8 cellular contexts compared by ENCODE assay signal in the genomic region with DNA sequence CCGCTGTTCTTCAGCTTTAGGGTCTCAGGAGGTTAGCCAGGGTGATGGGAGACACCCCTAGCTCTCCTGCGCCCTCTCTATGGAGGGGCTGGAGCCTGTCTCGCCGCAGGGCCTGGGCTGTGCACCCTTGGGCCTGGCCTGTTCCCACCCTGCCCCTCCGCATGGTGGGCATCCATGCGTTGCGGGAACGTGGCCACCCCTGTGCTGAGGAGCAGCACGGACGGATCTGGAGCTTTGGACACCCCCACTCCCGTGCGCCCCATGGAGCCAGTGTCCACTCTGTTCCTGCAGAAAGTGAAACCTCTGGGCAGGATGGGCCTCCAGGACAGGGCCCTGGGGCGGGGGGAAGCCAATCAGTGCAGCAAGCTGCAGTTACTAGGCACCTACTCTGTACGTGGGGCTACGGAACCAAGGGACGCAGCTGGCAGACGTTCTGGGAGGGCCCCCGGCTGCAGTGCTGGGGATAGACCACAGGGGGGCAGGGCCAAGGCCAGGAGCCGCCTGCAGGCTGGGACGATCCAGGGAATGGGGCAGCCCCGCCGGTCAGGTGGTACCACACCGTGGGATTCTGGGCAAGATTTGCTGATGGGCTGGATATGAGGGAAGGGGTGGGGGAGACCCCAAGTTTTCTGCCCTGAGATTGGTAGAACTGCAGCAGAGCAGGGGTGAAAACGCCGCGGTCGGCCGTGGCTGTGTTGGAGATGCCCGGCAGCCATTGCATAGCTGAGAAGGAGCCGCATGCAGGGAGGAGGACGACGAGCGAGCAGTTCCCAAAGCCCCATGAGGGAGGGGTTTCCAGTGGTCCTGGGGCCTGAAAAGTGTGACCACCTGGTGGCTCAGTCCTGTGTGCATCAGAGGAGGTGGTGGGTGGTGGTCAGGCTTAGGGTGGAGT.
DNase-seq lines count a peak whose midpoint lies in the region; ATAC-seq and TF ChIP-seq lines count a peak whose summit lies in the region.

No MANE protein-coding gene starts in this region.

- no peaks in the 10 kb centered on the region for H3K36me3 ChIP-seq in neutrophil

- DNase-seq in EH (ENCODE audit: low read depth) (peak; percentile 45), Kasumi-1 (lab: John Stamatoyannopoulos, UW) (peak; percentile 26 to 38), fibroblast of peridontal ligament (ENCODE audit: extremely low read depth) (peak; percentile 0)
- DNase-seq in activated CD8-positive, alpha-beta memory T cell treated with anti-CD3 and anti-CD28 coated beads, Interleukin-2, amount 50 U/mL, for 48 hours, result peak; percentile 72
- DNase-seq in stimulated activated naive CD4-positive, alpha-beta T cell treated with Interleukin-2 at 50 U/mL for 16 hours (lab: John Stamatoyannopoulos, UW), result no peak

- H3K27me3 ChIP-seq in neutrophil, result peaks cover 23% of the 10 kb centered on the region

- TF ChIP-seq CTCF in neutrophil (IDR thresholded peaks at IDR 0.05), result peak; percentile 81

- H3K4me3 ChIP-seq in neutrophil (ENCODE audit: low read depth in 1 of 2, low read length in 1 of 2), result peak overlapping the region in 1 of 2 experiments; percentile 47

- ATAC-seq in HG03571 (IDR thresholded peaks at IDR 0.05; ENCODE audit: unreplicated experiment), result no peak
- no peak for ATAC-seq in GM19397 (IDR thresholded peaks at IDR 0.05; ENCODE audit: unreplicated experiment)

- H3K9me3 ChIP-seq in neutrophil, result no peaks in the 10 kb centered on the region

- no peak overlapping the region for H3K27ac ChIP-seq in neutrophil

- peaks cover 5 to 7% of the 10 kb centered on the region in 2 experiments for H3K4me1 ChIP-seq in neutrophil (ENCODE audit: control insufficient read depth in 1 of 2, insufficient read depth in 1 of 2, low read depth in 1 of 2, low read length in 1 of 2)
